18 cellular contexts compared by ENCODE assay signal in the genomic region with DNA sequence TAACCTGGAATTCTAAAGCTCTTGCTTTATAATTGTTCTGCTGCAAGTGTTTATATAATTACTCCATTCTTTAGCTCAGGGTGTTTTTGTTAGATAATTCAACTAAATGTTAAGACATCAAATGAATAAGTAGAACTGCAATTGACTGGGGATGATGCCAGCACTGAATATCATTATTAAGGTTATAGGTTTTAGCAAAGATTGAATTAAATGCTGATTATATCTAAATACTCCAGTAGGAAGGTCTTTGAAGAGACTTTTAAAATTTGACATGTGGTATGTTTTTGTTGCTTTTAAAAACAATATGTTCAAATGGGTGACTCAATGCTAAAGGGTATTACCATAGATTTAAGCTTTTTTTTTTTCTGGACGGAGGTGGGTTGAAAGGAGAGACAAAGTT.
DNase-seq lines count a peak whose midpoint lies in the region; ATAC-seq and TF ChIP-seq lines count a peak whose summit lies in the region.
"Had no signal": no experiment of that assay in that cellular context is flagged by ENCODE, and none has a peak within 500 bp of the region (broad histone marks: within the 10 kb centered on the region; RNA-seq: fewer than 3 reads in every experiment).

No MANE protein-coding gene starts in this region.

- peak overlapping the region; percentile 99 for H3K27ac Mint-ChIP-seq in activated T-cell treated with anti-CD3 and anti-CD28 coated beads, Interleukin-2, amount 50 U/mL, for 24 hours
- H3K27ac Mint-ChIP-seq in activated naive CD8-positive, alpha-beta T cell treated with anti-CD3 and anti-CD28 coated beads, Interleukin-2, amount 50 U/mL, for 24 hours, result peak overlapping the region; percentile 96
- H3K27ac Mint-ChIP-seq: CD4-positive, alpha-beta T cell had no signal

- no peaks in the 10 kb centered on the region for H3K36me3 ChIP-seq in IMR-90 (ENCODE audit: control insufficient read depth, insufficient read depth, low read length)
- no peaks in the 10 kb centered on the region for H3K36me3 ChIP-seq in osteoblast (ENCODE audit: insufficient read depth, low read length)
- H3K36me3 ChIP-seq: BLaER1 treated with 17β-estradiol and CSF1 and Interleukin-3, amounts not matched to agents 10 nM and 100 nM; Peyer's patch had no signal

- in situ Hi-C loops in IMR-90 (cut with MboI; ENCODE audit: low sequenced_read_pairs), result no loop called here

- no peak overlapping the region for H2BK120ac ChIP-seq in IMR-90 (ENCODE audit: low read depth, low read length)

- dilution Hi-C loops in IMR-90 (cut with HindIII; ENCODE audit: low sequenced_read_pairs, unreplicated experiment), result no loop called here

- H3K79me1 ChIP-seq in IMR-90 (ENCODE audit: low read depth in 1 of 2, low read length in 2 of 2), result no peaks in the 10 kb centered on the region

- no peak overlapping the region for H3K4ac ChIP-seq in IMR-90 (ENCODE audit: low read depth, low read length)

- peaks cover 55% of the 10 kb centered on the region for H3K4me1 Mint-ChIP-seq in activated T-cell treated with anti-CD3 and anti-CD28 coated beads, Interleukin-2, amount 50 U/mL, for 24 hours (ENCODE audit: low read depth)
- peaks cover 50% of the 10 kb centered on the region for H3K4me1 Mint-ChIP-seq in activated naive CD8-positive, alpha-beta T cell treated with anti-CD3 and anti-CD28 coated beads, Interleukin-2, amount 50 U/mL, for 24 hours

- H3K27me3 ChIP-seq in IMR-90 (ENCODE audit: control insufficient read depth, insufficient read depth, low read length) (no peaks in the 10 kb centered on the region), osteoblast (ENCODE audit: insufficient read depth, low read length) (no peaks in the 10 kb centered on the region)
- H3K27me3 ChIP-seq: BLaER1 treated with 17β-estradiol and CSF1 and Interleukin-3, amounts not matched to agents 10 nM and 100 nM; Peyer's patch had no signal

- no peak overlapping the region for H3K4me3 Mint-ChIP-seq in activated T-cell treated with anti-CD3 and anti-CD28 coated beads, Interleukin-2, amount 50 U/mL, for 24 hours
- no peak overlapping the region for H3K4me3 Mint-ChIP-seq in activated naive CD8-positive, alpha-beta T cell treated with anti-CD3 and anti-CD28 coated beads, Interleukin-2, amount 50 U/mL, for 24 hours
- H3K4me3 Mint-ChIP-seq: CD4-positive, alpha-beta T cell had no signal

- no peak overlapping the region for H2BK20ac ChIP-seq in IMR-90 (ENCODE audit: low read depth, low read length)

- H4K20me1 ChIP-seq in IMR-90 (ENCODE audit: insufficient read depth, low read length) (no peaks in the 10 kb centered on the region), osteoblast (ENCODE audit: insufficient read depth, low read length) (no peaks in the 10 kb centered on the region)
- H4K20me1 ChIP-seq: BLaER1 treated with 17β-estradiol and CSF1 and Interleukin-3, amounts not matched to agents 10 nM and 100 nM had no signal

- no peak overlapping the region for H3K56ac ChIP-seq in IMR-90 (ENCODE audit: extremely low read depth, insufficient read depth, low read length)

- no peak overlapping the region for H2AK9ac ChIP-seq in IMR-90 (replicated peaks; ENCODE audit: low read depth, low read length, poor library complexity)

- H4K5ac ChIP-seq in IMR-90 (ENCODE audit: low read depth, low read length), result no peak overlapping the region; the same call in 1 of the 2 replicates

- H2BK5ac ChIP-seq in IMR-90 (ENCODE audit: low read depth, low read length, poor library complexity, severe bottlenecking), result peak overlapping the region; percentile 86

- H3K27ac ChIP-seq in IMR-90 (ENCODE audit: insufficient read depth, low read length), result no peak overlapping the region
- H3K27ac ChIP-seq in osteoblast (ENCODE audit: low read depth, low read length), result peak overlapping the region; percentile 74
- H3K27ac ChIP-seq: BLaER1 treated with 17β-estradiol and CSF1 and Interleukin-3, amounts not matched to agents 10 nM and 100 nM; Peyer's patch had no signal

- TF ChIP-seq RAD21 in IMR-90 (IDR thresholded peaks at IDR 0.05; ENCODE audit: low read length), result no peak

- H3K23ac ChIP-seq in IMR-90 (ENCODE audit: low read depth, low read length), result no peak overlapping the region

- H3K36me3 Mint-ChIP-seq in activated T-cell treated with anti-CD3 and anti-CD28 coated beads, Interleukin-2, amount 50 U/mL, for 24 hours (ENCODE audit: low read depth), result peaks cover 4% of the 10 kb centered on the region
- peaks cover 4% of the 10 kb centered on the region for H3K36me3 Mint-ChIP-seq in activated naive CD8-positive, alpha-beta T cell treated with anti-CD3 and anti-CD28 coated beads, Interleukin-2, amount 50 U/mL, for 24 hours (ENCODE audit: low read depth)

- no peak for TF ChIP-seq POLR2A in IMR-90 (IDR thresholded peaks at IDR 0.05; ENCODE audit: low read depth, low read length)

- H3K4me2 ChIP-seq in IMR-90 (ENCODE audit: low read depth, low read length) (no peak overlapping the region), osteoblast (ENCODE audit: insufficient read depth, low read length) (no peak overlapping the region)
- H3K4me2 ChIP-seq: BLaER1 treated with 17β-estradiol and CSF1 and Interleukin-3, amounts not matched to agents 10 nM and 100 nM had no signal

- H3K4me1 ChIP-seq in IMR-90 (ENCODE audit: control insufficient read depth, insufficient read depth, low read length) (peaks cover 1% of the 10 kb centered on the region; the same call in 1 of the 2 replicates), osteoblast (ENCODE audit: insufficient read depth, low read length) (peaks cover 24% of the 10 kb centered on the region)
- H3K4me1 ChIP-seq: BLaER1 treated with 17β-estradiol and CSF1 and Interleukin-3, amounts not matched to agents 10 nM and 100 nM; Peyer's patch had no signal

- no peaks in the 10 kb centered on the region for H3K9me1 ChIP-seq in IMR-90 (ENCODE audit: insufficient read depth, low read length)

- H4K91ac ChIP-seq in IMR-90 (ENCODE audit: insufficient read depth, low read depth, low read length), result no peak overlapping the region

- DNase-seq in activated T-cell treated with anti-CD3 and anti-CD28 coated beads, Interleukin-2, amount 50 U/mL, for 24 hours, result no peak
- DNase-seq in activated T-cell treated with anti-CD3 and anti-CD28 coated beads, Interleukin-2, amount 50 U/mL, for 48 hours, result no peak
- DNase-seq in IMR-90 (no peak), osteoblast (ENCODE audit: insufficient read length, low spot score, missing footprints) (no peak), GOT3 (lab: John Stamatoyannopoulos, UW) (no peak)
- DNase-seq in activated naive CD8-positive, alpha-beta T cell treated with anti-CD3 and anti-CD28 coated beads, Interleukin-2, amount 50 U/mL, for 24 hours, result no peak
- DNase-seq: CD4-positive, alpha-beta T cell; KBM-7; MM.1S; NCI-H1417; NCI-H1694; NCI-H2081; NCI-H2227 treated with DMSO at 0.1 percent for 48 hours; NCI-H526 treated with DMSO at 0.1 percent for 48 hours; Peyer's patch; SHP77 treated with DMSO at 0.1 percent for 48 hours had no signal

- H3K9ac ChIP-seq in IMR-90 (ENCODE audit: low read depth, low read length), result no peak overlapping the region
- H3K9ac ChIP-seq: BLaER1 treated with 17β-estradiol and CSF1 and Interleukin-3, amounts not matched to agents 10 nM and 100 nM had no signal

- ATAC-seq in IMR-90 (ENCODE audit: low read depth), result no peak
- ATAC-seq in activated naive CD8-positive, alpha-beta T cell treated with anti-CD3 and anti-CD28 coated beads, Interleukin-2, amount 50 U/mL, for 24 hours, result no peak
- ATAC-seq in HG02970 (IDR thresholded peaks at IDR 0.05; ENCODE audit: low FRiP score, unreplicated experiment), result no peak

- POLR2A ChIA-PET in IMR-90 (lab: Charles Lee; ENCODE audit: unreplicated experiment), result no interaction called here

- no peak overlapping the region for H3K4me3 ChIP-seq in IMR-90 (ENCODE audit: insufficient read depth, low read depth, low read length)
- no peak overlapping the region for H3K4me3 ChIP-seq in osteoblast (ENCODE audit: insufficient read depth, low read length)
- H3K4me3 ChIP-seq: BLaER1 treated with 17β-estradiol and CSF1 and Interleukin-3, amounts not matched to agents 10 nM and 100 nM; Peyer's patch had no signal

- no peak overlapping the region for H2AK5ac ChIP-seq in IMR-90 (ENCODE audit: low read depth, low read length)

- H3K79me2 ChIP-seq in osteoblast (ENCODE audit: insufficient read depth, low read length), result no peaks in the 10 kb centered on the region

- no peaks in the 10 kb centered on the region for H3K27me3 Mint-ChIP-seq in activated T-cell treated with anti-CD3 and anti-CD28 coated beads, Interleukin-2, amount 50 U/mL, for 24 hours
- H3K27me3 Mint-ChIP-seq in activated naive CD8-positive, alpha-beta T cell treated with anti-CD3 and anti-CD28 coated beads, Interleukin-2, amount 50 U/mL, for 24 hours, result no peaks in the 10 kb centered on the region
- H3K27me3 Mint-ChIP-seq: CD4-positive, alpha-beta T cell had no signal

- no peak overlapping the region for H2AFZ ChIP-seq in IMR-90 (replicated peaks; ENCODE audit: low read length, poor library complexity)
- H2AFZ ChIP-seq in osteoblast (ENCODE audit: low read length), result no peak overlapping the region

- CTCF ChIA-PET in IMR-90 (lab: Yijun Ruan, JAX), result interaction anchor here (0.6 kb wide), 1 partner anchor 428 kb away, joined by 3 read pairs; no protein-coding TSS in a partner anchor

- no peak overlapping the region for H3K14ac ChIP-seq in IMR-90 (replicated peaks; ENCODE audit: low read depth, low read length)

- no peak overlapping the region for H4K8ac ChIP-seq in IMR-90 (ENCODE audit: low read depth in 2 of 2, low read length in 2 of 2)

- H3K9me3 ChIP-seq in IMR-90 (ENCODE audit: control insufficient read depth, insufficient read depth, low read length), result no peaks in the 10 kb centered on the region
- H3K9me3 ChIP-seq in osteoblast (ENCODE audit: low read depth, low read length), result no peaks in the 10 kb centered on the region
- H3K9me3 ChIP-seq: BLaER1 treated with 17β-estradiol and CSF1 and Interleukin-3, amounts not matched to agents 10 nM and 100 nM; Peyer's patch had no signal

- peaks cover 1% of the 10 kb centered on the region for H3K9me3 Mint-ChIP-seq in activated T-cell treated with anti-CD3 and anti-CD28 coated beads, Interleukin-2, amount 50 U/mL, for 24 hours
- H3K9me3 Mint-ChIP-seq in activated naive CD8-positive, alpha-beta T cell treated with anti-CD3 and anti-CD28 coated beads, Interleukin-2, amount 50 U/mL, for 24 hours, result no peaks in the 10 kb centered on the region
- H3K9me3 Mint-ChIP-seq: CD4-positive, alpha-beta T cell had no signal

- no CpG with 5 or more reads among the region's 1 CpG for WGBS in IMR-90 (ENCODE audit: extremely low coverage in 2 of 2, insufficient read length in 1 of 2), 2 experiments

- no peak overlapping the region for H3K18ac ChIP-seq in IMR-90 (ENCODE audit: low read depth, low read length)

- TF ChIP-seq CTCF in IMR-90 (conservative IDR thresholded peaks at IDR 0.05; ENCODE audit: low read depth, low read length) (no peak), osteoblast (IDR thresholded peaks at IDR 0.05; ENCODE audit: extremely low read depth, low read depth, low read length) (no peak)

- BruUV-seq in IMR-90 (replicated peaks; lab: Mats Ljungman, UMichigan), result no TSS peak

- no peak overlapping the region for H2BK15ac ChIP-seq in IMR-90 (ENCODE audit: low read depth, low read length)

- intact Hi-C loops in IMR-90 (cut with micrococcal nuclease), result no loop called here

TF ChIP-seq in IMR-90, 13 proteins besides CTCF, POLR2A, EP300 and RAD21 (continues in another document):
- TF ChIP-seq CEBPB (IDR thresholded peaks at IDR 0.05; ENCODE audit: low read depth, low read length) (no peak), FOS (IDR thresholded peaks at IDR 0.05; ENCODE audit: low read depth, low read length) (no peak)
